8 cellular contexts compared by ENCODE assay signal in the genomic region with DNA sequence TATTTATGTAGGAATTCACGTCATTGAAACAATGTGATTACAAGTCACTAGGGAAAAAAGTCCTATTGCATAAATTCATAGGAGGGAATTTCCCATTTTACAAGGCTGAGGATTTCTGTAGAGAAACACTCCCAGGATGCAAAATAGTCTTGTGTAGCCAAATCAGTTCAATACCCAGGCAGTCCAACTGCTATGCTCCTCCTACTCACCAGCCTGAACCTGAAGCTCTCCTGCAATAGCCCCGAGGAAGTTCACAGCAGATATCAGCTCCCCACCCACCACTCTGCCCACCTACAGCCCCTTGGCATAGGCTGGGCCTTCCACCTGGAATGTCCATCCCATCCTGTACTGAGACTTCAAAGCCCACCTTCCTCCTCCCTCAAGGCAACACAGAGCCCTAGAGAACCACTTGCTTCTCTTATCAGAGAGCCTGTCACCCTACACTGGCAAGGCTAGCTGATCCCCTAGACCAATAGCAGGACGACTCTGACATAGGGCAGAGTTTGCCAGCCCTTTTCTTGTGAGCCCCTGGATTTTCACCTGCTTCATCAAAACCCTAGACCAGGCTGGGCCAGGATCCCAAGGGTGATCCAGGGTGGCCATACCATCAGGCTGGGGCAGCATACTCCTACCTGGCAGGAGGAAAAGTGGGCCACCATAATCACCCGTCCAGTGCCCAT. TPM values are rescaled to one million over a fixed set of nuclear protein-coding genes. Genes with fewer than 3 reads are reported as not detected.
DNase-seq lines count a peak whose midpoint lies in the region; ATAC-seq, FAIRE-seq and TF ChIP-seq lines count a peak whose summit lies in the region.

No MANE protein-coding gene starts in this region.

- no peak overlapping the region for H3K18ac ChIP-seq in mesendoderm (ENCODE audit: low read length)

- no peak overlapping the region for H2BK15ac ChIP-seq in mesendoderm (replicated peaks; ENCODE audit: low read depth)

- peak; percentile 29 for DNase-seq in GM04504 (ENCODE audit: low read depth)
- peak; percentile 17 for DNase-seq in M059J (ENCODE audit: low read depth)
- peak; percentile 71 for DNase-seq in bronchial epithelial cell (ENCODE audit: low read depth)
- peak; percentile 22 for DNase-seq in mesendoderm
- DNase-seq in 8988T = no peak

- H4K5ac ChIP-seq in mesendoderm (ENCODE audit: low read length) = no peak overlapping the region

- H3K4ac ChIP-seq in mesendoderm (ENCODE audit: low read depth, low read length) = no peak overlapping the region

- ATAC-seq in GM18858 (IDR thresholded peaks at IDR 0.05; ENCODE audit: unreplicated experiment) (no peak), GM19328 (IDR thresholded peaks at IDR 0.05; ENCODE audit: unreplicated experiment) (no peak), HG02763 (IDR thresholded peaks at IDR 0.05; ENCODE audit: unreplicated experiment) (no peak)

- H3K4me2 ChIP-seq in mesendoderm (ENCODE audit: low read length) = peak overlapping the region; percentile 63

- peaks cover 12% of the 10 kb centered on the region for H3K4me1 ChIP-seq in mesendoderm (ENCODE audit: control insufficient read depth, low read depth, low read length)

- FAIRE-seq in bronchial epithelial cell (lab: Jason Lieb, UNC) = no peak

- peak overlapping the region; percentile 91 for H3K9ac ChIP-seq in mesendoderm (ENCODE audit: low read length)

- no peak overlapping the region for H3K27ac ChIP-seq in mesendoderm (ENCODE audit: low read depth, low read length)

- H2BK5ac ChIP-seq in mesendoderm (ENCODE audit: low read length) = no peak overlapping the region

- no peak for TF ChIP-seq CTCF in bronchial epithelial cell (IDR thresholded peaks at IDR 0.05; ENCODE audit: insufficient read depth, low read length, severe bottlenecking)

- peaks cover 9% of the 10 kb centered on the region for H3K36me3 ChIP-seq in bronchial epithelial cell (ENCODE audit: control insufficient read depth, insufficient read depth, low read length)
- peaks cover 8% of the 10 kb centered on the region for H3K36me3 ChIP-seq in mesendoderm (ENCODE audit: control insufficient read depth, insufficient read depth, low read length)

- WGBS in mesendoderm (ENCODE audit: extremely low coverage, insufficient coverage, low lambda C conversion rate) = no CpG with 5 or more reads among the region's 4 CpGs

- peaks cover 42% of the 10 kb centered on the region for H3K79me2 ChIP-seq in mesendoderm (ENCODE audit: control insufficient read depth, insufficient read depth, low read length)

- H3K56ac ChIP-seq in mesendoderm (ENCODE audit: low read length) = peak overlapping the region; percentile 62

- H2AK5ac ChIP-seq in mesendoderm (ENCODE audit: low read length) = no peak overlapping the region

- peak overlapping the region; percentile 32 for H3K23ac ChIP-seq in mesendoderm (ENCODE audit: low read length)

- no peaks in the 10 kb centered on the region for H3K27me3 ChIP-seq in bronchial epithelial cell (ENCODE audit: control insufficient read depth, insufficient read depth, low read length)
- H3K27me3 ChIP-seq in mesendoderm (ENCODE audit: insufficient read depth, low read length, poor library complexity) = no peaks in the 10 kb centered on the region

- peaks cover 29% of the 10 kb centered on the region for H3K79me1 ChIP-seq in mesendoderm (ENCODE audit: low read length)

- no peak overlapping the region for H4K8ac ChIP-seq in mesendoderm (ENCODE audit: low read depth, low read length)

- no peak overlapping the region for H2BK120ac ChIP-seq in mesendoderm (ENCODE audit: low read depth, low read length)

- H3K4me3 ChIP-seq in bronchial epithelial cell (ENCODE audit: low read depth, low read length) (peak overlapping the region; percentile 94), mesendoderm (ENCODE audit: low read length) (peak overlapping the region; percentile 77)

RNA-seq across cellular contexts. Expression of a gene that starts 1.5 kb away (rescaled TPM):
- 31.9 and 55.0 TPM in 2 replicates for total RNA-seq in M059J (2014; rRNA removed; shearing (Covaris generic))
- total RNA-seq in bronchial epithelial cell = 29.6 and 43.7 TPM in 2 replicates
- 61.8 TPM for polyA plus RNA-seq in mesendoderm (2013, experiment 1 of 2)
- polyA plus RNA-seq in mesendoderm (2013, experiment 2 of 2) = 61.9 TPM

RNA-seq across cellular contexts. Expression of a gene that starts 42.8 kb away (rescaled TPM):
- total RNA-seq in M059J (2014; rRNA removed; shearing (Covaris generic)) = 17.4 and 21.6 TPM in 2 replicates
- 0.64 and 1.1 TPM in 2 replicates for total RNA-seq in bronchial epithelial cell
- 43.9 TPM for polyA plus RNA-seq in mesendoderm (2013, experiment 1 of 2)
- 44.7 TPM for polyA plus RNA-seq in mesendoderm (2013, experiment 2 of 2)

RNA-seq across cellular contexts. Expression of a gene that starts 58.4 kb away (rescaled TPM):
- total RNA-seq in M059J (2014; rRNA removed; shearing (Covaris generic)) = 33.6 and 54.6 TPM in 2 replicates
- 70.8 and 80.5 TPM in 2 replicates for total RNA-seq in bronchial epithelial cell
- 47.2 TPM for polyA plus RNA-seq in mesendoderm (2013, experiment 1 of 2)
- polyA plus RNA-seq in mesendoderm (2013, experiment 2 of 2) = 48.1 TPM

RNA-seq across cellular contexts. Expression of a gene that starts 59.1 kb away (rescaled TPM):
- total RNA-seq in M059J (2014; rRNA removed; shearing (Covaris generic)) = 26.4 and 34.9 TPM in 2 replicates
- total RNA-seq in bronchial epithelial cell = 15.4 and 17.4 TPM in 2 replicates
- polyA plus RNA-seq in mesendoderm (2013, experiment 1 of 2) = 16.0 TPM
- 16.8 TPM for polyA plus RNA-seq in mesendoderm (2013, experiment 2 of 2)
